Comparison of ENCODE assay signal across 16 cellular contexts in the genomic region with DNA sequence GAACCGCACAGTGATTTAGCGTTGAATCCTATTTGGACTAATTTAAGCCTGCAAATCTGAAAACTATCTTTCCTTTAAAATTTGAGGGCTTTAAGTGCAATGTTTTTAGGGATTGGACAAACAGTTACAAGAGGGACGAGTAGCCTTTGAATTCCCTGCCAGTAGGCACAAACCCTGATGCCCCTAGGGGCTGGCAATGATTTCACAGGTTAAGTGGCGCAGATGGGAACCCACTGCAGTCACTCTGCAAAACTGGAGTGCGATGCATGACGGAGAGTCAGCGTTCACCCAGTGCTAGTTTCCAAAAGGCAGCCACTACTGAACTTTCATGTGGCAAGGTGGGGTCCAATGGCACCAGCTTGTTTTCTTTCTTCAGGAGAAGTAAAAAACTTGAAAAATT.
A peak's percentile ranks its signal among the peaks of the same experiment; 100 is the strongest.
DNase-seq lines count a peak whose midpoint lies in the region; ATAC-seq and TF ChIP-seq lines count a peak whose summit lies in the region.
"Had no signal": no experiment of that assay in that cellular context is flagged by ENCODE, and none has a peak within 500 bp of the region (broad histone marks: within the 10 kb centered on the region; RNA-seq: fewer than 3 reads in every experiment).

No MANE protein-coding gene starts in this region.

- intact Hi-C loops in Right ventricle myocardium inferior (cut with DNase I), result no loop called here

- DNase-seq in ACHN, result peak; percentile 48
- DNase-seq in RWPE2 (ENCODE audit: low spot score), result no peak
- DNase-seq in fibroblast of pulmonary artery (ENCODE audit: low read depth), result no peak
- no peak for DNase-seq in SK-N-DZ (ENCODE audit: low spot score)
- DNase-seq in amniotic stem cell (lab: John Stamatoyannopoulos, UW), result no peak
- DNase-seq in erythroblast (lab: John Stamatoyannopoulos, UW), result no peak
- DNase-seq in Right ventricle myocardium inferior (ENCODE audit: missing footprints), result no peak
- DNase-seq: cortex of kidney; islet precursor cell; MM.1S; SJCRH30; stimulated activated CD4-positive, alpha-beta T cell treated with anti-CD3 and anti-CD28 coated beads, Interleukin-2, amount 100 ng/mL, for 48 hours had no signal

- ATAC-seq in RWPE2 (ENCODE audit: low read depth) (no peak), Right ventricle myocardium inferior (no peak)
- ATAC-seq: activated CD4-positive, CD25-positive, alpha-beta regulatory T cell treated with anti-CD3 and anti-CD28 coated beads, Interleukin-2, amount 50 U/mL, for 24 hours; gastrocnemius medialis; stimulated activated memory B cell treated with anti-CD40 and anti-IgM and Interleukin-4, amounts not matched to agents 10 μg/mL and 1 μg/mL and 100 μg/mL, for 72 hours had no signal

- no peaks in the 10 kb centered on the region for H3K27me3 ChIP-seq in RWPE2 (ENCODE audit: insufficient read depth, poor library complexity, severe bottlenecking)
- H3K27me3 ChIP-seq: gastrocnemius medialis, SJCRH30 had no signal

- TF ChIP-seq POLR2A in erythroblast (IDR thresholded peaks at IDR 0.05; ENCODE audit: low read length), result no peak

- H3K4me1 ChIP-seq in RWPE2 (ENCODE audit: insufficient read depth, poor library complexity, severe bottlenecking), result peaks cover 52% of the 10 kb centered on the region

- H3K4me3 ChIP-seq in RWPE2 (ENCODE audit: severe bottlenecking) (no peak overlapping the region), fibroblast of pulmonary artery (replicated peaks; ENCODE audit: low read depth, low read length) (no peak overlapping the region)
- H3K4me3 ChIP-seq: gastrocnemius medialis, SJCRH30 had no signal

- H3K9me3 ChIP-seq in RWPE2 (ENCODE audit: severe bottlenecking), result no peaks in the 10 kb centered on the region
- H3K9me3 ChIP-seq: gastrocnemius medialis had no signal

- H3K36me3 ChIP-seq in RWPE2 (ENCODE audit: low read depth), result peaks cover 11% of the 10 kb centered on the region
- H3K36me3 ChIP-seq: gastrocnemius medialis, SJCRH30 had no signal

- peak; percentile 23 for TF ChIP-seq CTCF in GM12873 (IDR thresholded peaks at IDR 0.05; ENCODE audit: insufficient read depth, low read depth, low read length, missing control alignments)
- TF ChIP-seq CTCF in RWPE2 (IDR thresholded peaks at IDR 0.05; ENCODE audit: poor library complexity, severe bottlenecking), result no peak
- peak; percentile 2 for TF ChIP-seq CTCF in fibroblast of pulmonary artery (IDR thresholded peaks at IDR 0.05; ENCODE audit: low read length, missing control alignments)

- peak overlapping the region; percentile 100 for H3K27ac ChIP-seq in RWPE2 (ENCODE audit: poor library complexity, severe bottlenecking)
- H3K27ac ChIP-seq: gastrocnemius medialis, SJCRH30 had no signal

- in situ Hi-C loops in ACHN (cut with HindIII; ENCODE audit: low pct_ligation_motif_present, low pct_unique_long_range_greater_than_20kb, low sequenced_read_pairs), result no loop called here
